9 cellular contexts compared by ENCODE assay signal in genomic region chr14:101962503-101962874, GRCh38. TPM values are rescaled to one million over a fixed set of nuclear protein-coding genes. Genes with fewer than 3 reads are reported as not detected.
DNase-seq lines count a peak whose midpoint lies in the region; ATAC-seq and TF ChIP-seq lines count a peak whose summit lies in the region.
"Had no signal": no experiment of that assay in that cellular context is flagged by ENCODE, and none has a peak within 500 bp of the region (broad histone marks: within the 10 kb centered on the region; RNA-seq: fewer than 3 reads in every experiment).

No MANE protein-coding gene starts in this region.

- H3K27me3 Mint-ChIP-seq in MCF 10A (ENCODE audit: insufficient read depth, unreplicated experiment) = no peaks in the 10 kb centered on the region

- H3K4me3 ChIP-seq in breast epithelium (no peak overlapping the region), transverse colon (no peak overlapping the region)
- H3K4me3 ChIP-seq: BLaER1 treated with 17β-estradiol and CSF1 and Interleukin-3, amounts not matched to agents 10 nM and 100 nM had no signal

- POLR2A ChIA-PET in MCF 10A (lab: Yijun Ruan, JAX) = interaction anchor here (0.6 to 2.4 kb wide), 5 partner anchors 10 to 1774 kb away, joined by 4 to 12 read pairs (median 8); no protein-coding TSS in a partner anchor

- H3K36me3 ChIP-seq in breast epithelium (no peaks in the 10 kb centered on the region), transverse colon (no peaks in the 10 kb centered on the region)

- H3K9me3 ChIP-seq in breast epithelium (no peaks in the 10 kb centered on the region), transverse colon (no peaks in the 10 kb centered on the region)
- H3K9me3 ChIP-seq: BLaER1 treated with 17β-estradiol and CSF1 and Interleukin-3, amounts not matched to agents 10 nM and 100 nM had no signal

- H3K4me3 Mint-ChIP-seq in MCF 10A (ENCODE audit: unreplicated experiment) = no peak overlapping the region

- BruUV-seq in MCF 10A (replicated peaks; lab: Mats Ljungman, UMichigan) = no TSS peak

- no peak for TF ChIP-seq CTCF in MCF 10A (IDR thresholded peaks at IDR 0.05; ENCODE audit: unreplicated experiment)
- no peak for TF ChIP-seq CTCF in breast epithelium (IDR thresholded peaks at IDR 0.05)
- TF ChIP-seq CTCF in transverse colon (IDR thresholded peaks at IDR 0.05) = no peak
- TF ChIP-seq CTCF in GM10266 (IDR thresholded peaks at IDR 0.05; ENCODE audit: control insufficient read depth, insufficient read depth, low read depth, missing control alignments) = no peak
- no peak for TF ChIP-seq CTCF in GM20000 (IDR thresholded peaks at IDR 0.05; ENCODE audit: extremely low read depth, missing control alignments)

- no peaks in the 10 kb centered on the region for H3K9me3 Mint-ChIP-seq in MCF 10A (ENCODE audit: unreplicated experiment)

- H3K27ac ChIP-seq in breast epithelium = no peak overlapping the region
- H3K27ac ChIP-seq in transverse colon = peak overlapping the region; percentile 65 to 99 (median 82)

- H3K27me3 ChIP-seq in breast epithelium (no peaks in the 10 kb centered on the region), transverse colon (no peaks in the 10 kb centered on the region)
- H3K27me3 ChIP-seq: BLaER1 treated with 17β-estradiol and CSF1 and Interleukin-3, amounts not matched to agents 10 nM and 100 nM had no signal

- 46 to 60% methylated on average over 1 to 5 of the region's 5 CpGs for WGBS in transverse colon (ENCODE audit: low coverage in 1 of 2), 2 donors

- H3K27ac Mint-ChIP-seq in MCF 10A (ENCODE audit: low read depth, unreplicated experiment) = peak overlapping the region; percentile 51

- no peak for TF ChIP-seq EP300 in transverse colon (IDR thresholded peaks at IDR 0.05; ENCODE audit: low read depth)

- H3K4me1 ChIP-seq in breast epithelium = peaks cover 0 to 6% of the 10 kb centered on the region in 2 donors
- H3K4me1 ChIP-seq in transverse colon = peaks cover 8 to 41% (median 28%) of the 10 kb centered on the region in 4 donors

- peak; percentile 8 for ATAC-seq in SK-N-SH treated with all-trans-retinoic acid at 6 μM for 48 hours

- TF ChIP-seq POLR2A in breast epithelium (IDR thresholded peaks at IDR 0.05) = no peak
- TF ChIP-seq POLR2A in transverse colon (IDR thresholded peaks at IDR 0.05) = no peak

- CTCF ChIA-PET in MCF 10A (lab: Yijun Ruan, JAX) = interaction anchor here (0.6 to 4.1 kb wide), 10 partner anchors 9 to 509 kb away, joined by 3 to 39 read pairs (median 10); no protein-coding TSS in a partner anchor

- intact Hi-C loops in MCF 10A (cut with micrococcal nuclease) (loop anchor here (5.0 kb wide), 2 partner anchors 95 to 355 kb away; partner anchors contain the start of gene ZNF839), breast epithelium (cut with DNase I; ENCODE audit: low total_unique reads) (loop anchor here (5.0 kb wide), 1 partner anchor 125 kb away; the partner anchor contains the start of gene HSP90AA1), transverse colon (cut with DNase I; ENCODE audit: low total_unique reads) (loop anchor here (5.0 kb wide), 1 partner anchor 190 kb away; no protein-coding TSS in a partner anchor)

- H3K36me3 Mint-ChIP-seq in MCF 10A (ENCODE audit: insufficient read depth, unreplicated experiment) = peaks cover 6% of the 10 kb centered on the region

- in situ Hi-C loops in transverse colon (cut with MboI; ENCODE audit: low pct_ligation_motif_present in 1 of 4, low pct_unique_long_range_greater_than_20kb in 1 of 4, low sequenced_read_pairs in 3 of 4) = loop anchor here in 2 of 4 donors (10.0 to 25.0 kb wide), 2 partner anchors 132 to 350 kb away; partner anchors contain the start of genes MOK (in 1 of the 2) and ZNF839 (in 1 of the 2)

- peak; percentile 89 for DNase-seq in MCF 10A (ENCODE audit: unreplicated experiment)
- no peak for DNase-seq in breast epithelium (ENCODE audit: low spot score in 2 of 2)
- DNase-seq in inferior parietal cortex (ENCODE audit: extremely low spot score) = peak; percentile 70
- peak; percentile 64 for DNase-seq in transverse colon
- DNase-seq in GM10266 (ENCODE audit: extremely low spot score) = no peak
- no peak for DNase-seq in stimulated activated CD4-positive, alpha-beta T cell treated with anti-CD3 and anti-CD28 coated beads, Interleukin-4, amount 100 ng/mL, for 4 hours
- DNase-seq in GM20000 (ENCODE audit: low spot score) = no peak

- H3K4me1 Mint-ChIP-seq in MCF 10A (ENCODE audit: insufficient read depth, unreplicated experiment) = peaks cover 37% of the 10 kb centered on the region

TF ChIP-seq in SK-N-SH treated with all-trans-retinoic acid at 6 μM for 48 hours, 23 proteins besides CTCF, POLR2A, EP300 and RAD21:
- TF ChIP-seq ZNF8 (CRISPR knock-in tag; IDR thresholded peaks at IDR 0.05) = no peak

RNA-seq across cellular contexts. Expression of gene DYNC1H1, which starts 1.9 kb away (rescaled TPM):
- total RNA-seq in MCF 10A (2022) = 704 and 715 TPM in 2 replicates
- total RNA-seq in breast epithelium = 100 to 1,000 TPM; 355 to 424 (median 391) TPM
- total RNA-seq in transverse colon = 100 to 1,000 TPM; 471 to 647 (median 482) TPM

Comparison
In these comparisons a context has a peak if more than half of its experiments do, and no peak if none do; other contexts are left out.
1. DNase-seq: peak in MCF 10A (single experiment), inferior parietal cortex (single experiment) and transverse colon (single experiment); none in breast epithelium (0 of 2), GM10266 (single experiment), stimulated activated CD4-positive, alpha-beta T cell treated with anti-CD3 and anti-CD28 coated beads, Interleukin-4, amount 100 ng/mL, for 4 hours (0 of 2) and GM20000 (single experiment).
2. H3K27ac ChIP-seq: peak in transverse colon (4 of 4); none in breast epithelium (0 of 2).